1 cellular context compared by ENCODE assay signal in the genomic region with DNA sequence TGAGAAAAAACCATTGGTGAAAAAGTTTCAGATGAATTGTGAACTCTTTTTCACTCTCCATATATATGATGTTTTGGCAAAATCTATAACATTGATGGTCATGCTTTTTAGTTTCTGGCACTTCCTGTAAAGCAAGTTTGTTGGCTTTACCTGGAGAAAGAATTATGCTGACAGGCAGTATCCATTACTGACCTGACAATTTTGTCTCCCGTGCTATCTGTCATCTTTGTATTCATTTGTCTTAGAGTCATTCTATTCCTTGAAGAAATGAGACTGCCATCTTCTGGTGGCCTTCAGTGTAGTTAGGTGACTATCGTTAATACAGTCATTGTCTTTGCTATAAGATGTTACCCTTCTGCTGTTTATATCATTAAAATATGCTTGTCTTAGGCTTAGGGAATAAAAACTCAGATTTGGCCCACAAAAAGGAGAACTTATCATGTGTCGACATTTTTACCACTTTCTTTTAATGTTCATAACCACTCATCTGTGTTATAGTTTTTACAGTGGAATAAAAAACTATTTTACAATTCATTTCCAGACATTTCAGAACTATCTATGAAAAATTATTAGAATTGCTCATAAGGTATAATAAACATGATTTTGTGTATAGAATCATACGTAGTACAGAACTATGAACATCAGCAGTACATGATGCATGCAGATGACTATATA.
TF ChIP-seq lines count a peak whose summit lies in the region.

No MANE protein-coding gene starts in this region.

TF ChIP-seq in GM23338, 12 proteins besides CTCF, POLR2A, EP300 and RAD21 (continued from another document):
- TF ChIP-seq, protein P1, sequence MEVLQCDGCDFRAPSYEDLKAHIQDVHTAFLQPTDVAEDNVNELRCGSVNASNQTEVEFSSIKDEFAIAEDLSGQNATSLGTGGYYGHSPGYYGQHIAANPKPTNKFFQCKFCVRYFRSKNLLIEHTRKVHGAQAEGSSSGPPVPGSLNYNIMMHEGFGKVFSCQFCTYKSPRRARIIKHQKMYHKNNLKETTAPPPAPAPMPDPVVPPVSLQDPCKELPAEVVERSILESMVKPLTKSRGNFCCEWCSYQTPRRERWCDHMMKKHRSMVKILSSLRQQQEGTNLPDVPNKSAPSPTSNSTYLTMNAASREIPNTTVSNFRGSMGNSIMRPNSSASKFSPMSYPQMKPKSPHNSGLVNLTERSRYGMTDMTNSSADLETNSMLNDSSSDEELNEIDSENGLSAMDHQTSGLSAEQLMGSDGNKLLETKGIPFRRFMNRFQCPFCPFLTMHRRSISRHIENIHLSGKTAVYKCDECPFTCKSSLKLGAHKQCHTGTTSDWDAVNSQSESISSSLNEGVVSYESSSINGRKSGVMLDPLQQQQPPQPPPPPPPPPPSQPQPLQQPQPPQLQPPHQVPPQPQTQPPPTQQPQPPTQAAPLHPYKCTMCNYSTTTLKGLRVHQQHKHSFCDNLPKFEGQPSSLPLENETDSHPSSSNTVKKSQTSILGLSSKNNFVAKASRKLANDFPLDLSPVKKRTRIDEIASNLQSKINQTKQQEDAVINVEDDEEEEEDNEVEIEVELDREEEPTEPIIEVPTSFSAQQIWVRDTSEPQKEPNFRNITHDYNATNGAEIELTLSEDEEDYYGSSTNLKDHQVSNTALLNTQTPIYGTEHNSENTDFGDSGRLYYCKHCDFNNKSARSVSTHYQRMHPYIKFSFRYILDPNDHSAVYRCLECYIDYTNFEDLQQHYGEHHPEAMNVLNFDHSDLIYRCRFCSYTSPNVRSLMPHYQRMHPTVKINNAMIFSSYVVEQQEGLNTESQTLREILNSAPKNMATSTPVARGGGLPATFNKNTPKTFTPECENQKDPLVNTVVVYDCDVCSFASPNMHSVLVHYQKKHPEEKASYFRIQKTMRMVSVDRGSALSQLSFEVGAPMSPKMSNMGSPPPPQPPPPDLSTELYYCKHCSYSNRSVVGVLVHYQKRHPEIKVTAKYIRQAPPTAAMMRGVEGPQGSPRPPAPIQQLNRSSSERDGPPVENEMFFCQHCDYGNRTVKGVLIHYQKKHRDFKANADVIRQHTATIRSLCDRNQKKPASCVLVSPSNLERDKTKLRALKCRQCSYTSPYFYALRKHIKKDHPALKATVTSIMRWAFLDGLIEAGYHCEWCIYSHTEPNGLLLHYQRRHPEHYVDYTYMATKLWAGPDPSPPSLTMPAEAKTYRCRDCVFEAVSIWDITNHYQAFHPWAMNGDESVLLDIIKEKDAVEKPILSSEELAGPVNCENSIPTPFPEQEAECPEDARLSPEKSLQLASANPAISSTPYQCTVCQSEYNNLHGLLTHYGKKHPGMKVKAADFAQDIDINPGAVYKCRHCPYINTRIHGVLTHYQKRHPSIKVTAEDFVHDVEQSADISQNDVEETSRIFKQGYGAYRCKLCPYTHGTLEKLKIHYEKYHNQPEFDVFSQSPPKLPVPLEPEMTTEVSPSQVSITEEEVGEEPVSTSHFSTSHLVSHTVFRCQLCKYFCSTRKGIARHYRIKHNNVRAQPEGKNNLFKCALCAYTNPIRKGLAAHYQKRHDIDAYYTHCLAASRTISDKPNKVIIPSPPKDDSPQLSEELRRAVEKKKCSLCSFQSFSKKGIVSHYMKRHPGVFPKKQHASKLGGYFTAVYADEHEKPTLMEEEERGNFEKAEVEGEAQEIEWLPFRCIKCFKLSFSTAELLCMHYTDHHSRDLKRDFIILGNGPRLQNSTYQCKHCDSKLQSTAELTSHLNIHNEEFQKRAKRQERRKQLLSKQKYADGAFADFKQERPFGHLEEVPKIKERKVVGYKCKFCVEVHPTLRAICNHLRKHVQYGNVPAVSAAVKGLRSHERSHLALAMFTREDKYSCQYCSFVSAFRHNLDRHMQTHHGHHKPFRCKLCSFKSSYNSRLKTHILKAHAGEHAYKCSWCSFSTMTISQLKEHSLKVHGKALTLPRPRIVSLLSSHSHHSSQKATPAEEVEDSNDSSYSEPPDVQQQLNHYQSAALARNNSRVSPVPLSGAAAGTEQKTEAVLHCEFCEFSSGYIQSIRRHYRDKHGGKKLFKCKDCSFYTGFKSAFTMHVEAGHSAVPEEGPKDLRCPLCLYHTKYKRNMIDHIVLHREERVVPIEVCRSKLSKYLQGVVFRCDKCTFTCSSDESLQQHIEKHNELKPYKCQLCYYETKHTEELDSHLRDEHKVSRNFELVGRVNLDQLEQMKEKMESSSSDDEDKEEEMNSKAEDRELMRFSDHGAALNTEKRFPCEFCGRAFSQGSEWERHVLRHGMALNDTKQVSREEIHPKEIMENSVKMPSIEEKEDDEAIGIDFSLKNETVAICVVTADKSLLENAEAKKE (CRISPR knock-in tag; IDR thresholded peaks at IDR 0.05) = no peak
- no peak for TF ChIP-seq EZH2 (IDR thresholded peaks at IDR 0.05; ENCODE audit: low read depth, unreplicated experiment)
